ENCODE assay signal across 8 cellular contexts in the genomic region with DNA sequence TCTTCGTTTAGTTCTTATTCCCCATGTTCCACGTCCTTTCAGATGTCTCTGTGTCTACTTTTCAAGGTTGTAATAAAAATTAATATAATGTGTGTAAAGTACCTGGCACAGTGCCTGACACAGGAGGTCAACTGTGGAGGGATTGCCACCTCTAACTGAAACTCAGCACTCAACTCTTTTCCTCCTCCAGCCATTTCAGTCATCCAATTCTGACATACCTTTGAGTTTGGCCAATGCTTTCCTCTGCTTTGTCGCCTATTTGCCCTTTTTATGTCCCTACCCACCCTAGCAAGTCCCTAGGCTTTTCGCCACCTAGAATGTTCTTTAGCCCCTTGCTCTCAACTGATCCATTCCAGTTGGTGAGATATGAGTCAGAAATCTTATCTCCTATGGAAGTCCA. TPM values are rescaled to one million over a fixed set of nuclear protein-coding genes. Genes with fewer than 3 reads are reported as not detected.
DNase-seq lines count a peak whose midpoint lies in the region; ATAC-seq and TF ChIP-seq lines count a peak whose summit lies in the region.

No MANE protein-coding gene starts in this region.

- no peaks in the 10 kb centered on the region for H3K27me3 Mint-ChIP-seq in T-helper 1 cell treated with Interleukin-12 subunit alpha and Interleukin-12 subunit beta and Interleukin-4 antibody, amounts not matched to agents 30 μg/mL and 1 μg/mL, for 36 hours (ENCODE audit: low read depth)
- H3K27me3 Mint-ChIP-seq in activated T-helper 1 cell treated with anti-CD3 and anti-CD28 coated beads, Interleukin-12 subunit alpha, Interleukin-12 subunit beta, Interleukin-2, Interleukin-4 antibody, amounts not matched to agents 30 ng/mL and 10 ng/mL and 1 ng/mL, durations not matched to agents 14 hours and 24 hours and 36 hours (ENCODE audit: insufficient read depth): no peaks in the 10 kb centered on the region
- peaks cover 7% of the 10 kb centered on the region for H3K27me3 Mint-ChIP-seq in glutamatergic neuron (ENCODE audit: unreplicated experiment)

- peak overlapping the region; percentile 95 for H3K27ac Mint-ChIP-seq in T-helper 1 cell treated with Interleukin-12 subunit alpha and Interleukin-12 subunit beta and Interleukin-4 antibody, amounts not matched to agents 30 μg/mL and 1 μg/mL, for 36 hours
- H3K27ac Mint-ChIP-seq in activated T-helper 1 cell treated with anti-CD3 and anti-CD28 coated beads, Interleukin-12 subunit alpha, Interleukin-12 subunit beta, Interleukin-2, Interleukin-4 antibody, amounts not matched to agents 30 ng/mL and 10 ng/mL and 1 ng/mL, durations not matched to agents 14 hours and 24 hours and 36 hours: peak overlapping the region; percentile 95
- H3K27ac Mint-ChIP-seq in glutamatergic neuron (ENCODE audit: unreplicated experiment): peak overlapping the region; percentile 70
- H3K27ac Mint-ChIP-seq in stimulated activated effector memory CD8-positive, alpha-beta T cell treated with anti-CD3 and anti-CD28 coated beads, Interleukin-12 subunit alpha, Interleukin-12 subunit beta, amount 100 ng/mL, for 72 hours: peak overlapping the region; percentile 95

- peaks cover 58% of the 10 kb centered on the region for H3K4me1 Mint-ChIP-seq in T-helper 1 cell treated with Interleukin-12 subunit alpha and Interleukin-12 subunit beta and Interleukin-4 antibody, amounts not matched to agents 30 μg/mL and 1 μg/mL, for 36 hours (ENCODE audit: low read depth)
- peaks cover 59% of the 10 kb centered on the region for H3K4me1 Mint-ChIP-seq in activated T-helper 1 cell treated with anti-CD3 and anti-CD28 coated beads, Interleukin-12 subunit alpha, Interleukin-12 subunit beta, Interleukin-2, Interleukin-4 antibody, amounts not matched to agents 30 ng/mL and 10 ng/mL and 1 ng/mL, durations not matched to agents 14 hours and 24 hours and 36 hours (ENCODE audit: low read depth)
- peaks cover 20% of the 10 kb centered on the region for H3K4me1 Mint-ChIP-seq in glutamatergic neuron (ENCODE audit: low read depth, unreplicated experiment)
- H3K4me1 Mint-ChIP-seq in stimulated activated effector memory CD8-positive, alpha-beta T cell treated with anti-CD3 and anti-CD28 coated beads, Interleukin-12 subunit alpha, Interleukin-12 subunit beta, amount 100 ng/mL, for 72 hours: peaks cover 63% of the 10 kb centered on the region

- DNase-seq in T-helper 1 cell: no peak
- no peak for DNase-seq in activated T-helper 1 cell treated with anti-CD3 and anti-CD28 coated beads, Interleukin-12 subunit alpha, Interleukin-12 subunit beta, Interleukin-2, Interleukin-4 antibody, amounts not matched to agents 30 ng/mL and 10 ng/mL and 1 ng/mL, durations not matched to agents 14 hours and 24 hours and 36 hours (ENCODE audit: low spot score)
- DNase-seq in glutamatergic neuron: no peak
- DNase-seq in stimulated activated effector memory CD8-positive, alpha-beta T cell treated with anti-CD3 and anti-CD28 coated beads, Interleukin-12 subunit alpha, Interleukin-12 subunit beta, amount 100 ng/mL, for 72 hours (ENCODE audit: low spot score in 2 of 2): peak in 1 of 2 donors; percentile 66
- no peak for DNase-seq in SK-N-DZ (ENCODE audit: low spot score)
- no peak for DNase-seq in NCI-H510A treated with DMSO at 0.1 percent for 48 hours (lab: John Stamatoyannopoulos, UW)

- H3K4me3 Mint-ChIP-seq in T-helper 1 cell treated with Interleukin-12 subunit alpha and Interleukin-12 subunit beta and Interleukin-4 antibody, amounts not matched to agents 30 μg/mL and 1 μg/mL, for 36 hours: peak overlapping the region; percentile 97
- peak overlapping the region; percentile 93 for H3K4me3 Mint-ChIP-seq in activated T-helper 1 cell treated with anti-CD3 and anti-CD28 coated beads, Interleukin-12 subunit alpha, Interleukin-12 subunit beta, Interleukin-2, Interleukin-4 antibody, amounts not matched to agents 30 ng/mL and 10 ng/mL and 1 ng/mL, durations not matched to agents 14 hours and 24 hours and 36 hours
- H3K4me3 Mint-ChIP-seq in glutamatergic neuron (ENCODE audit: unreplicated experiment): peak overlapping the region; percentile 100
- peak overlapping the region; percentile 95 for H3K4me3 Mint-ChIP-seq in stimulated activated effector memory CD8-positive, alpha-beta T cell treated with anti-CD3 and anti-CD28 coated beads, Interleukin-12 subunit alpha, Interleukin-12 subunit beta, amount 100 ng/mL, for 72 hours

- ATAC-seq in stimulated activated effector memory CD8-positive, alpha-beta T cell treated with anti-CD3 and anti-CD28 coated beads, Interleukin-12 subunit alpha, Interleukin-12 subunit beta, amount 100 ng/mL, for 72 hours: no peak
- no peak for ATAC-seq in GM18873 (IDR thresholded peaks at IDR 0.05; ENCODE audit: low FRiP score, unreplicated experiment)

- no peaks in the 10 kb centered on the region for H3K9me3 Mint-ChIP-seq in T-helper 1 cell treated with Interleukin-12 subunit alpha and Interleukin-12 subunit beta and Interleukin-4 antibody, amounts not matched to agents 30 μg/mL and 1 μg/mL, for 36 hours
- no peaks in the 10 kb centered on the region for H3K9me3 Mint-ChIP-seq in activated T-helper 1 cell treated with anti-CD3 and anti-CD28 coated beads, Interleukin-12 subunit alpha, Interleukin-12 subunit beta, Interleukin-2, Interleukin-4 antibody, amounts not matched to agents 30 ng/mL and 10 ng/mL and 1 ng/mL, durations not matched to agents 14 hours and 24 hours and 36 hours
- H3K9me3 Mint-ChIP-seq in glutamatergic neuron (ENCODE audit: unreplicated experiment): peaks cover 11% of the 10 kb centered on the region
- H3K9me3 Mint-ChIP-seq in stimulated activated effector memory CD8-positive, alpha-beta T cell treated with anti-CD3 and anti-CD28 coated beads, Interleukin-12 subunit alpha, Interleukin-12 subunit beta, amount 100 ng/mL, for 72 hours: no peaks in the 10 kb centered on the region

- no peak for TF ChIP-seq CTCF in glutamatergic neuron (IDR thresholded peaks at IDR 0.05; ENCODE audit: partially characterized antibody, unreplicated experiment)

- peaks cover 45% of the 10 kb centered on the region for H3K36me3 Mint-ChIP-seq in T-helper 1 cell treated with Interleukin-12 subunit alpha and Interleukin-12 subunit beta and Interleukin-4 antibody, amounts not matched to agents 30 μg/mL and 1 μg/mL, for 36 hours (ENCODE audit: low read depth)
- peaks cover 42% of the 10 kb centered on the region for H3K36me3 Mint-ChIP-seq in activated T-helper 1 cell treated with anti-CD3 and anti-CD28 coated beads, Interleukin-12 subunit alpha, Interleukin-12 subunit beta, Interleukin-2, Interleukin-4 antibody, amounts not matched to agents 30 ng/mL and 10 ng/mL and 1 ng/mL, durations not matched to agents 14 hours and 24 hours and 36 hours (ENCODE audit: low read depth)
- H3K36me3 Mint-ChIP-seq in glutamatergic neuron (ENCODE audit: unreplicated experiment): no peaks in the 10 kb centered on the region
- H3K36me3 Mint-ChIP-seq in stimulated activated effector memory CD8-positive, alpha-beta T cell treated with anti-CD3 and anti-CD28 coated beads, Interleukin-12 subunit alpha, Interleukin-12 subunit beta, amount 100 ng/mL, for 72 hours: peaks cover 71% of the 10 kb centered on the region

- intact Hi-C loops in activated T-helper 1 cell treated with anti-CD3 and anti-CD28 coated beads, Interleukin-12 subunit alpha, Interleukin-12 subunit beta, Interleukin-2, Interleukin-4 antibody, amounts not matched to agents 30 ng/mL and 10 ng/mL and 1 ng/mL, durations not matched to agents 14 hours and 24 hours and 36 hours (cut with micrococcal nuclease): loop anchor here (2.0 to 10.0 kb wide), 2 partner anchors 79 to 455 kb away; a partner anchor contains a TSS

RNA-seq across cellular contexts. Expression of a gene that starts 1.6 kb away (rescaled TPM):
- total RNA-seq in activated T-helper 1 cell treated with anti-CD3 and anti-CD28 coated beads, Interleukin-12 subunit alpha, Interleukin-12 subunit beta, Interleukin-2, Interleukin-4 antibody, amounts not matched to agents 30 ng/mL and 10 ng/mL and 1 ng/mL, durations not matched to agents 14 hours and 24 hours and 36 hours: 88.8 and 91.5 TPM in 2 replicates
- total RNA-seq in glutamatergic neuron (ENCODE audit: unreplicated experiment): 76.5 TPM
- 35.5 and 38.8 TPM in 2 replicates for polyA plus RNA-seq in SK-N-DZ (2014; cell fraction: cytosol; rRNA removed)
- 32.6 and 38.7 TPM in 2 replicates for polyA plus RNA-seq in SK-N-DZ (2014; cell fraction: nucleus; rRNA removed)

RNA-seq across cellular contexts. Expression of a gene that starts 17.2 kb away (rescaled TPM):
- total RNA-seq in activated T-helper 1 cell treated with anti-CD3 and anti-CD28 coated beads, Interleukin-12 subunit alpha, Interleukin-12 subunit beta, Interleukin-2, Interleukin-4 antibody, amounts not matched to agents 30 ng/mL and 10 ng/mL and 1 ng/mL, durations not matched to agents 14 hours and 24 hours and 36 hours: 149 and 155 TPM in 2 replicates
- total RNA-seq in glutamatergic neuron (ENCODE audit: unreplicated experiment): 61.0 TPM
- 230 and 323 TPM in 2 replicates for polyA plus RNA-seq in SK-N-DZ (2014; cell fraction: cytosol; rRNA removed)
- 199 and 251 TPM in 2 replicates for polyA plus RNA-seq in SK-N-DZ (2014; cell fraction: nucleus; rRNA removed)

RNA-seq across cellular contexts. Expression of a gene that starts 34.8 kb away (rescaled TPM):
- total RNA-seq in activated T-helper 1 cell treated with anti-CD3 and anti-CD28 coated beads, Interleukin-12 subunit alpha, Interleukin-12 subunit beta, Interleukin-2, Interleukin-4 antibody, amounts not matched to agents 30 ng/mL and 10 ng/mL and 1 ng/mL, durations not matched to agents 14 hours and 24 hours and 36 hours: 148 and 163 TPM in 2 replicates
- 143 TPM for total RNA-seq in glutamatergic neuron (ENCODE audit: unreplicated experiment)
- 187 and 212 TPM in 2 replicates for polyA plus RNA-seq in SK-N-DZ (2014; cell fraction: cytosol; rRNA removed)
- polyA plus RNA-seq in SK-N-DZ (2014; cell fraction: nucleus; rRNA removed): 116 and 127 TPM in 2 replicates

RNA-seq across cellular contexts. Expression of a gene that starts 58.6 kb away (rescaled TPM):
- total RNA-seq in activated T-helper 1 cell treated with anti-CD3 and anti-CD28 coated beads, Interleukin-12 subunit alpha, Interleukin-12 subunit beta, Interleukin-2, Interleukin-4 antibody, amounts not matched to agents 30 ng/mL and 10 ng/mL and 1 ng/mL, durations not matched to agents 14 hours and 24 hours and 36 hours: not detected in 2 replicates
- not detected for total RNA-seq in glutamatergic neuron (ENCODE audit: unreplicated experiment)
- polyA plus RNA-seq in SK-N-DZ (2014; cell fraction: cytosol; rRNA removed): 1.1 TPM in 1 of 2 replicates, not detected in the other
- not detected in 2 replicates for polyA plus RNA-seq in SK-N-DZ (2014; cell fraction: nucleus; rRNA removed)
